25 cellular contexts compared by ENCODE assay signal in the genomic region with DNA sequence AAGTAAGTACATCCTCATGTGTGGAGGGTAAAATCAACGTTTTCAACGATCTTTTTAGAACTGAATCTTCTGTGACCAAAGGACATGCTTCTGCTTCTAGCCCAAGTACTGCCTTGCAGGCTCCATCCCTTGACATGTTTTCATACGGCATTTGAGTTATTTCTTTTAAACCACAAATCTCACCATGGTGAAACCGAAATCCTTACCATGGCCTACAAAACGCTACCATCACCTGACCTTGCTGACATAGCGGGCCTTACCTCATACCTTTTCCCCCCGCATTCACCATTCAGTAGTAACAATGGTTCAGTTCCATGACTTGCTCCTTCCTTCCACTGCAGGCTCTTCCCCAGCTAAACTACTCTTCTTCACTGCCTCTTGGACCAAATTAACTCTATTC. TPM values are rescaled to one million over a fixed set of nuclear protein-coding genes. Genes with fewer than 3 reads are reported as not detected.
DNase-seq lines count a peak whose midpoint lies in the region; ATAC-seq and TF ChIP-seq lines count a peak whose summit lies in the region.
"Had no signal": no experiment of that assay in that cellular context is flagged by ENCODE, and none has a peak within 500 bp of the region (broad histone marks: within the 10 kb centered on the region; RNA-seq: fewer than 3 reads in every experiment).

No MANE protein-coding gene starts in this region.

- H3K27me3 ChIP-seq in CD8-positive, alpha-beta T cell (ENCODE audit: insufficient read depth, low read length): no peaks in the 10 kb centered on the region
- H3K27me3 ChIP-seq in naive thymus-derived CD4-positive, alpha-beta T cell (ENCODE audit: control insufficient read depth in 2 of 2, insufficient read depth in 2 of 2, low read length in 2 of 2): no peaks in the 10 kb centered on the region
- H3K27me3 ChIP-seq in prostate gland (replicated peaks; ENCODE audit: insufficient read depth): no peaks in the 10 kb centered on the region
- H3K27me3 ChIP-seq: adrenal gland, BLaER1, cardiac muscle cell, esophagus squamous epithelium, Peyer's patch, tibial artery had no signal

- no peak overlapping the region for H3K27ac ChIP-seq in CD8-positive, alpha-beta T cell (ENCODE audit: low read depth, low read length)
- H3K27ac ChIP-seq in naive thymus-derived CD4-positive, alpha-beta T cell (ENCODE audit: low read depth, low read length): no peak overlapping the region
- no peak overlapping the region for H3K27ac ChIP-seq in prostate gland
- H3K27ac ChIP-seq: 22Rv1, adrenal gland, BLaER1, cardiac muscle cell, esophagus squamous epithelium, HL-60, left ventricle myocardium inferior, Peyer's patch, tibial artery had no signal

- H3K36me3 ChIP-seq in CD8-positive, alpha-beta T cell (ENCODE audit: insufficient read depth, low read length): peaks cover 4% of the 10 kb centered on the region
- H3K36me3 ChIP-seq in naive thymus-derived CD4-positive, alpha-beta T cell (ENCODE audit: control insufficient read depth in 2 of 3, insufficient read depth in 3 of 3, low read length in 3 of 3): no peaks in the 10 kb centered on the region
- H3K36me3 ChIP-seq in prostate gland: no peaks in the 10 kb centered on the region
- H3K36me3 ChIP-seq: adrenal gland, cardiac muscle cell, esophagus squamous epithelium, Peyer's patch had no signal

- H3K27ac Mint-ChIP-seq in activated CD4-positive, alpha-beta T cell treated with anti-CD3 and anti-CD28 coated beads for 36 hours: peak overlapping the region; percentile 48
- H3K27ac Mint-ChIP-seq in CD8-positive, alpha-beta T cell: peak overlapping the region; percentile 76
- H3K27ac Mint-ChIP-seq in activated CD8-positive, alpha-beta T cell treated with anti-CD3 and anti-CD28 coated beads, Interleukin-2, amount 10 ng/mL, durations not matched to agents 7 days and 5 days: peak overlapping the region; percentile 85
- H3K27ac Mint-ChIP-seq in naive thymus-derived CD4-positive, alpha-beta T cell: peak overlapping the region; percentile 12 to 95 (median 79)

- H3K27me3 Mint-ChIP-seq in activated CD4-positive, alpha-beta T cell treated with anti-CD3 and anti-CD28 coated beads for 36 hours: no peaks in the 10 kb centered on the region
- no peaks in the 10 kb centered on the region for H3K27me3 Mint-ChIP-seq in CD8-positive, alpha-beta T cell (ENCODE audit: low read depth)
- H3K27me3 Mint-ChIP-seq in activated CD8-positive, alpha-beta T cell treated with anti-CD3 and anti-CD28 coated beads, Interleukin-2, amount 10 ng/mL, durations not matched to agents 7 days and 5 days (ENCODE audit: low read depth): no peaks in the 10 kb centered on the region
- no peaks in the 10 kb centered on the region for H3K27me3 Mint-ChIP-seq in naive thymus-derived CD4-positive, alpha-beta T cell

- H3K4me3 ChIP-seq in CD8-positive, alpha-beta T cell (ENCODE audit: low read depth, low read length): no peak overlapping the region
- no peak overlapping the region for H3K4me3 ChIP-seq in naive thymus-derived CD4-positive, alpha-beta T cell (ENCODE audit: low read length)
- no peak overlapping the region for H3K4me3 ChIP-seq in prostate gland
- H3K4me3 ChIP-seq: adrenal gland, BLaER1, cardiac muscle cell, esophagus squamous epithelium, left ventricle myocardium inferior, Peyer's patch, tibial artery had no signal

- H3K9me3 ChIP-seq in CD8-positive, alpha-beta T cell (ENCODE audit: low read length): no peaks in the 10 kb centered on the region
- H3K9me3 ChIP-seq in naive thymus-derived CD4-positive, alpha-beta T cell (ENCODE audit: control insufficient read depth in 2 of 3, low read length in 3 of 3): no peaks in the 10 kb centered on the region
- H3K9me3 ChIP-seq in prostate gland: no peaks in the 10 kb centered on the region
- H3K9me3 ChIP-seq: adrenal gland, esophagus squamous epithelium, left ventricle myocardium inferior, Peyer's patch, SK-N-SH, tibial artery had no signal

- H3K4me1 ChIP-seq in CD8-positive, alpha-beta T cell (ENCODE audit: insufficient read depth, low read length): peaks cover 59% of the 10 kb centered on the region
- peaks cover 29 to 31% of the 10 kb centered on the region in 2 donors for H3K4me1 ChIP-seq in naive thymus-derived CD4-positive, alpha-beta T cell (ENCODE audit: control insufficient read depth in 2 of 2, insufficient read depth in 2 of 2, low read length in 2 of 2)
- H3K4me1 ChIP-seq in prostate gland (replicated peaks): no peaks in the 10 kb centered on the region

- 87% methylated on average over 7 of the region's 7 CpGs for WGBS in prostate gland

- peaks cover 37% of the 10 kb centered on the region for H3K36me3 Mint-ChIP-seq in activated CD4-positive, alpha-beta T cell treated with anti-CD3 and anti-CD28 coated beads for 36 hours (ENCODE audit: low read depth)
- H3K36me3 Mint-ChIP-seq in CD8-positive, alpha-beta T cell: peaks cover 31% of the 10 kb centered on the region
- peaks cover 34% of the 10 kb centered on the region for H3K36me3 Mint-ChIP-seq in activated CD8-positive, alpha-beta T cell treated with anti-CD3 and anti-CD28 coated beads, Interleukin-2, amount 10 ng/mL, durations not matched to agents 7 days and 5 days (ENCODE audit: low read depth)
- H3K36me3 Mint-ChIP-seq in naive thymus-derived CD4-positive, alpha-beta T cell: peaks cover 0 to 17% (median 5%) of the 10 kb centered on the region in 5 donors

- intact Hi-C loops in activated CD4-positive, alpha-beta T cell treated with anti-CD3 and anti-CD28 coated beads for 36 hours (cut with DNase I, micrococcal nuclease): no loop called here
- intact Hi-C loops in CD8-positive, alpha-beta T cell (cut with DNase I, micrococcal nuclease): no loop called here
- intact Hi-C loops in naive thymus-derived CD4-positive, alpha-beta T cell (cut with micrococcal nuclease): loop anchor here in 1 of 2 donors (5.0 kb wide), 1 partner anchor 46 kb away; no protein-coding TSS in a partner anchor
- intact Hi-C loops in prostate gland (cut with DNase I): no loop called here

- no peak for TF ChIP-seq POLR2A in prostate gland (IDR thresholded peaks at IDR 0.05)

- CTCF ChIA-PET in activated CD4-positive, alpha-beta T cell treated with anti-CD3 and anti-CD28 coated beads for 36 hours (lab: Charles Lee): interaction anchor here (1.8 kb wide), 1 partner anchor 12 kb away, joined by 5 read pairs; no protein-coding TSS in a partner anchor
- CTCF ChIA-PET in CD8-positive, alpha-beta T cell (lab: Charles Lee): interaction anchor here (1.1 kb wide), 1 partner anchor 11 kb away, joined by 4 read pairs; no protein-coding TSS in a partner anchor
- CTCF ChIA-PET in activated CD8-positive, alpha-beta T cell treated with anti-CD3 and anti-CD28 coated beads, Interleukin-2, amount 10 ng/mL, durations not matched to agents 7 days and 5 days (lab: Charles Lee): interaction anchor here (1.4 to 2.7 kb wide), 3 partner anchors 11 to 76 kb away, joined by 4 to 10 read pairs (median 8); no protein-coding TSS in a partner anchor
- CTCF ChIA-PET in naive thymus-derived CD4-positive, alpha-beta T cell (lab: Charles Lee): no interaction called here

- H3K4me1 Mint-ChIP-seq in activated CD4-positive, alpha-beta T cell treated with anti-CD3 and anti-CD28 coated beads for 36 hours: peaks cover 72% of the 10 kb centered on the region
- H3K4me1 Mint-ChIP-seq in CD8-positive, alpha-beta T cell (ENCODE audit: low read depth): peaks cover 64% of the 10 kb centered on the region
- H3K4me1 Mint-ChIP-seq in activated CD8-positive, alpha-beta T cell treated with anti-CD3 and anti-CD28 coated beads, Interleukin-2, amount 10 ng/mL, durations not matched to agents 7 days and 5 days (ENCODE audit: low read depth): peaks cover 62% of the 10 kb centered on the region
- peaks cover 36 to 74% (median 65%) of the 10 kb centered on the region in 7 donors for H3K4me1 Mint-ChIP-seq in naive thymus-derived CD4-positive, alpha-beta T cell

- POLR2A ChIA-PET in activated CD4-positive, alpha-beta T cell treated with anti-CD3 and anti-CD28 coated beads for 36 hours (lab: Charles Lee): no interaction called here
- POLR2A ChIA-PET in CD8-positive, alpha-beta T cell (lab: Charles Lee): no interaction called here
- POLR2A ChIA-PET in activated CD8-positive, alpha-beta T cell treated with anti-CD3 and anti-CD28 coated beads, Interleukin-2, amount 10 ng/mL, durations not matched to agents 7 days and 5 days (lab: Charles Lee): no interaction called here
- POLR2A ChIA-PET in naive thymus-derived CD4-positive, alpha-beta T cell (lab: Charles Lee): no interaction called here

- ATAC-seq in activated CD4-positive, alpha-beta T cell treated with anti-CD3 and anti-CD28 coated beads for 36 hours: no peak
- ATAC-seq in CD8-positive, alpha-beta T cell: no peak
- no peak for ATAC-seq in activated CD8-positive, alpha-beta T cell treated with anti-CD3 and anti-CD28 coated beads, Interleukin-2, amount 10 ng/mL, durations not matched to agents 7 days and 5 days
- no peak for ATAC-seq in naive thymus-derived CD4-positive, alpha-beta T cell

- H3K4me3 Mint-ChIP-seq in activated CD4-positive, alpha-beta T cell treated with anti-CD3 and anti-CD28 coated beads for 36 hours: no peak overlapping the region
- H3K4me3 Mint-ChIP-seq in CD8-positive, alpha-beta T cell: peak overlapping the region; percentile 5
- H3K4me3 Mint-ChIP-seq in activated CD8-positive, alpha-beta T cell treated with anti-CD3 and anti-CD28 coated beads, Interleukin-2, amount 10 ng/mL, durations not matched to agents 7 days and 5 days: no peak overlapping the region
- peak overlapping the region; percentile 1 to 60 (median 3) for H3K4me3 Mint-ChIP-seq in naive thymus-derived CD4-positive, alpha-beta T cell

- no peak for TF ChIP-seq CTCF in CD8-positive, alpha-beta T cell (IDR thresholded peaks at IDR 0.05)
- TF ChIP-seq CTCF in prostate gland (IDR thresholded peaks at IDR 0.05): no peak

- no peaks in the 10 kb centered on the region for H3K9me3 Mint-ChIP-seq in activated CD4-positive, alpha-beta T cell treated with anti-CD3 and anti-CD28 coated beads for 36 hours (ENCODE audit: low read depth)
- no peaks in the 10 kb centered on the region for H3K9me3 Mint-ChIP-seq in CD8-positive, alpha-beta T cell
- H3K9me3 Mint-ChIP-seq in activated CD8-positive, alpha-beta T cell treated with anti-CD3 and anti-CD28 coated beads, Interleukin-2, amount 10 ng/mL, durations not matched to agents 7 days and 5 days (ENCODE audit: insufficient read depth): no peaks in the 10 kb centered on the region
- no peaks in the 10 kb centered on the region for H3K9me3 Mint-ChIP-seq in naive thymus-derived CD4-positive, alpha-beta T cell

- DNase-seq in activated CD4-positive, alpha-beta T cell treated with anti-CD3 and anti-CD28 coated beads for 36 hours: peak; percentile 12
- DNase-seq in activated CD4-positive, alpha-beta T cell treated with anti-CD3 and anti-CD28 coated beads, Interleukin-2, amount 50 U/mL, for 48 hours: no peak
- no peak for DNase-seq in CD8-positive, alpha-beta T cell
- DNase-seq in activated CD8-positive, alpha-beta T cell treated with anti-CD3 and anti-CD28 coated beads, Interleukin-2, amount 10 ng/mL, durations not matched to agents 7 days and 5 days: no peak
- DNase-seq in naive thymus-derived CD4-positive, alpha-beta T cell: no peak
- DNase-seq in NCI-H1092 treated with DMSO at 0.1 percent for 48 hours (lab: John Stamatoyannopoulos, UW): no peak
- no peak for DNase-seq in prostate gland (ENCODE audit: low spot score)
- DNase-seq in NK-92 treated with Interleukin-12 subunit alpha and Interleukin-12 subunit beta, amount 100 ng/mL, for 24 hours (lab: John Stamatoyannopoulos, UW): no peak
- DNase-seq: adrenal gland, esophagus squamous epithelium, glutamatergic neuron, GOT3, KBM-7, left ventricle myocardium inferior, NCI-H1105 treated with DMSO at 0.1 percent for 48 hours, NCI-H2227 treated with DMSO at 0.1 percent for 48 hours, Peyer's patch, posterior cingulate gyrus, SK-N-SH, small intestine had no signal

RNA-seq across cellular contexts. Expression of a gene that starts 3.5 kb away (rescaled TPM):
- 10 to 100 TPM; 37.2 to 41.1 TPM for total RNA-seq in activated CD4-positive, alpha-beta T cell treated with anti-CD3 and anti-CD28 coated beads for 36 hours
- 10 to 100 TPM; 93.9 to 98.4 TPM for total RNA-seq in CD8-positive, alpha-beta T cell
- total RNA-seq in activated CD8-positive, alpha-beta T cell treated with anti-CD3 and anti-CD28 coated beads, Interleukin-2, amount 10 ng/mL, durations not matched to agents 7 days and 5 days: 10 to 100 TPM; 31.3 to 33.4 TPM
- 100 to 1,000 TPM in 2 of 5 experiments, 10 to 100 TPM in 3; 41.7 to 103 (median 91.2) TPM for total RNA-seq in naive thymus-derived CD4-positive, alpha-beta T cell
- polyA plus RNA-seq in naive thymus-derived CD4-positive, alpha-beta T cell: 10 to 100 TPM; 29.2 to 51.3 TPM
- total RNA-seq in prostate gland: 10 to 100 TPM; 29.9 to 57.9 TPM

Comparison
In these comparisons a context has a peak if more than half of its experiments do, and no peak if none do; other contexts are left out.
1. H3K4me3 Mint-ChIP-seq: peak in CD8-positive, alpha-beta T cell (single experiment) and naive thymus-derived CD4-positive, alpha-beta T cell (10 of 10); none in activated CD4-positive, alpha-beta T cell treated with anti-CD3 and anti-CD28 coated beads for 36 hours (single experiment) and activated CD8-positive, alpha-beta T cell treated with anti-CD3 and anti-CD28 coated beads, Interleukin-2, amount 10 ng/mL, durations not matched to agents 7 days and 5 days (single experiment).
2. Peak in every context shown above with its lines, with median percentiles within 50 percentile points of each other: H3K27ac Mint-ChIP-seq.